In the genomic region with DNA sequence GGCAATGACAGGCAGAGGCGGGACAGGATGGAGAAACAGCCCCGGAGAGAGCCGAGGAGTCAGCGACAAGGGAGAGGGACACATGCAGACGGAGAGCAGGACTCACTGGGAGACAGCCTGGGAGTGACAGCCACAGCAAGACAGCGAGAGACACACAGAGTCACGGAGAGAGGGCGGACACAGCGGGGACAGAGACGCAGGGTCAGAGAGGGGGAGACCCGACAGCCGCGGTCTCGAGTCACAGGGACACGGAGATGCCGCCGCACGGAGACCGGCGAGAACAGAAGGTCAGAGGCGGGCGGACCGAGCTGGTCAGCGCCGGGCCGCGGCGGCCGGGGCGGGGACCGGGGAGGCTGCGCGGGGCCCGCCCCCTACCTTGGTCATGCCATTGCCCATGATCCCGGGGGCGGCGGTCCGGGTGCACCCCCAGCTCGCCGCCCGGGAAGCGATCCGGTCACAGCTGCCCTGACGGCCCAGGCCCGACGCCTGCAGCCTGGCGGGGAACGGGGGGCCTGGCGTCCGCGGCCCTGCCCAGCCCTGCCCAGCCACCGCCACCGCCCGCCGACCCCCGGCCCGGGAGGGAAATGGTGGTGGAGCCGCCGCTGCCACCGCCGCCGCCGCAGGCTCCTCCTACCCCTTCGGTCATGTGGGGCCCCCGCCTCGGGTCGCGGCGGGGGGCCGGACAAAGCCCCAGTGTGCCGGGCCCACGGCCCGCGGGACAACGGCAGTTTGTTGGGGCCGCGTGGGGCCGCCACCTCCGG, we compare ENCODE assay signal across 8 cellular contexts. TPM values are rescaled to one million over a fixed set of nuclear protein-coding genes. Genes with fewer than 3 reads are reported as not detected.
DNase-seq lines count a peak whose midpoint lies in the region; ATAC-seq and TF ChIP-seq lines count a peak whose summit lies in the region.

A gene with protein sequence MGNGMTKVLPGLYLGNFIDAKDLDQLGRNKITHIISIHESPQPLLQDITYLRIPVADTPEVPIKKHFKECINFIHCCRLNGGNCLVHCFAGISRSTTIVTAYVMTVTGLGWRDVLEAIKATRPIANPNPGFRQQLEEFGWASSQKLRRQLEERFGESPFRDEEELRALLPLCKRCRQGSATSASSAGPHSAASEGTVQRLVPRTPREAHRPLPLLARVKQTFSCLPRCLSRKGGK (minus strand): TSS at position 586 of the 761 bp plus-strand sequence. CDS start 190 bp downstream, at position 396.
A gene with protein sequence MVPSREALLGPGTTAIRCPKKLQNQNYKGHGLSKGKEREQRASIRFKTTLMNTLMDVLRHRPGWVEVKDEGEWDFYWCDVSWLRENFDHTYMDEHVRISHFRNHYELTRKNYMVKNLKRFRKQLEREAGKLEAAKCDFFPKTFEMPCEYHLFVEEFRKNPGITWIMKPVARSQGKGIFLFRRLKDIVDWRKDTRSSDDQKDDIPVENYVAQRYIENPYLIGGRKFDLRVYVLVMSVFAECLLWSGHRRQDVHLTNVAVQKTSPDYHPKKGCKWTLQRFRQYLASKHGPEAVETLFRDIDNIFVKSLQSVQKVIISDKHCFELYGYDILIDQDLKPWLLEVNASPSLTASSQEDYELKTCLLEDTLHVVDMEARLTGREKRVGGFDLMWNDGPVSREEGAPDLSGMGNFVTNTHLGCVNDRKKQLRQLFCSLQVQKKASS (plus strand): TSS at position 693 of the 761 bp plus-strand sequence. CDS start 493 bp downstream, outside the sequence.

- CTCF ChIA-PET in HEK293T (lab: Yijun Ruan, JAX) = interaction anchor here (0.6 kb wide), 1 partner anchor 615 kb away, joined by 3 read pairs; no protein-coding TSS in a partner anchor

- no peaks in the 10 kb centered on the region for H3K36me3 Mint-ChIP-seq in activated naive CD4-positive, alpha-beta T cell treated with anti-CD3 and anti-CD28 coated beads, Interleukin-2, amount 50 U/mL, for 24 hours

- H3K4me2 ChIP-seq in BLaER1 treated with 17β-estradiol and CSF1 and Interleukin-3, amounts not matched to agents 10 nM and 100 nM = peak within 1 kb of the TSS; percentile 91 to 99 (median 96)

- H3K9me3 Mint-ChIP-seq in activated naive CD4-positive, alpha-beta T cell treated with anti-CD3 and anti-CD28 coated beads, Interleukin-2, amount 50 U/mL, for 24 hours = no peaks in the 10 kb centered on the region

- H3K36me3 ChIP-seq in BLaER1 treated with 17β-estradiol and CSF1 and Interleukin-3, amounts not matched to agents 10 nM and 100 nM = no peaks in the 10 kb centered on the region
- H3K36me3 ChIP-seq in ovary = no peaks in the 10 kb centered on the region

- peak; percentile 46 for DNase-seq in HEK293T (ENCODE audit: extremely low spot score)
- DNase-seq in left cardiac atrium = peak; percentile 63
- peak; percentile 51 to 70 (median 57) for DNase-seq in ovary

- peak within 1 kb of the TSS; percentile 87 for H3K4me3 Mint-ChIP-seq in activated naive CD4-positive, alpha-beta T cell treated with anti-CD3 and anti-CD28 coated beads, Interleukin-2, amount 50 U/mL, for 24 hours

- peak within 1 kb of the TSS; percentile 39 to 72 (median 67) for H3K27ac ChIP-seq in BLaER1 treated with 17β-estradiol and CSF1 and Interleukin-3, amounts not matched to agents 10 nM and 100 nM
- peak within 1 kb of the TSS in 1 of 2 donors; percentile 46 for H3K27ac ChIP-seq in ovary

- H3K27me3 ChIP-seq in BLaER1 treated with 17β-estradiol and CSF1 and Interleukin-3, amounts not matched to agents 10 nM and 100 nM = peaks cover 34 to 44% (median 42%) of the 10 kb centered on the region in 11 experiments
- no peaks in the 10 kb centered on the region for H3K27me3 ChIP-seq in ovary

- ATAC-seq in left cardiac atrium (peak; percentile 92 to 94), GM19351 (IDR thresholded peaks at IDR 0.05; ENCODE audit: unreplicated experiment) (no peak), GM18861 (IDR thresholded peaks at IDR 0.05; ENCODE audit: unreplicated experiment) (no peak), HG02973 (IDR thresholded peaks at IDR 0.05; ENCODE audit: unreplicated experiment) (no peak)

- intact Hi-C loops in left cardiac atrium (cut with DNase I) (no loop called here), ovary (cut with DNase I) (no loop called here)

- TF ChIP-seq EP300 in ovary (IDR thresholded peaks at IDR 0.05) = no peak

- H3K27ac Mint-ChIP-seq in activated naive CD4-positive, alpha-beta T cell treated with anti-CD3 and anti-CD28 coated beads, Interleukin-2, amount 50 U/mL, for 24 hours = peak within 1 kb of the TSS; percentile 73

- peak within 1 kb of the TSS; percentile 69 to 87 (median 78) for H3K9ac ChIP-seq in BLaER1 treated with 17β-estradiol and CSF1 and Interleukin-3, amounts not matched to agents 10 nM and 100 nM

- peaks cover 14% of the 10 kb centered on the region for H3K4me1 Mint-ChIP-seq in activated naive CD4-positive, alpha-beta T cell treated with anti-CD3 and anti-CD28 coated beads, Interleukin-2, amount 50 U/mL, for 24 hours

- H3K9me3 ChIP-seq in BLaER1 treated with 17β-estradiol and CSF1 and Interleukin-3, amounts not matched to agents 10 nM and 100 nM (replicated peaks in 1 of 11) = no peaks in the 10 kb centered on the region
- H3K9me3 ChIP-seq in ovary = no peaks in the 10 kb centered on the region

- POLR2A ChIA-PET in HEK293T (lab: Yijun Ruan, JAX) = interaction anchor here (1.1 to 1.9 kb wide), 3 partner anchors 10 to 240 kb away, joined by 3 to 15 read pairs (median 7); a partner anchor contains a TSS

- H3K4me1 ChIP-seq in BLaER1 treated with 17β-estradiol and CSF1 and Interleukin-3, amounts not matched to agents 10 nM and 100 nM = peaks cover 22 to 52% (median 41%) of the 10 kb centered on the region in 10 experiments
- no peaks in the 10 kb centered on the region for H3K4me1 ChIP-seq in ovary (ENCODE audit: insufficient read depth)

- peaks cover 0 to 7% (median 0%) of the 10 kb centered on the region in 11 experiments; a peak in 1 of 22 replicates for H4K20me1 ChIP-seq in BLaER1 treated with 17β-estradiol and CSF1 and Interleukin-3, amounts not matched to agents 10 nM and 100 nM

- H3K27me3 Mint-ChIP-seq in activated naive CD4-positive, alpha-beta T cell treated with anti-CD3 and anti-CD28 coated beads, Interleukin-2, amount 50 U/mL, for 24 hours = peaks cover 30% of the 10 kb centered on the region

- TF ChIP-seq CTCF in ovary (IDR thresholded peaks at IDR 0.05) = no peak

- H3K4me3 ChIP-seq in BLaER1 treated with 17β-estradiol and CSF1 and Interleukin-3, amounts not matched to agents 10 nM and 100 nM = peak within 1 kb of the TSS; percentile 63 to 78 (median 72)
- H3K4me3 ChIP-seq in ovary = peak within 1 kb of the TSS; percentile 46

- 1% methylated on average over 53 to 79 of the region's 79 CpGs for WGBS in ovary, 3 donors

- no peak for TF ChIP-seq POLR2A in ovary (IDR thresholded peaks at IDR 0.05)

TF ChIP-seq in HEK293T, 16 proteins besides CTCF, POLR2A, EP300 and RAD21:
- TF ChIP-seq SP1 (IDR thresholded peaks at IDR 0.05) (no peak), SUZ12 (IDR thresholded peaks at IDR 0.05) (no peak), ZNF384 (IDR thresholded peaks at IDR 0.05) (no peak), FOXK2 (IDR thresholded peaks at IDR 0.05) (no peak), TARDBP (IDR thresholded peaks at IDR 0.05) (no peak), BHLHE40 (IDR thresholded peaks at IDR 0.05; ENCODE audit: borderline replicate concordance) (no peak), FOXA1 (IDR thresholded peaks at IDR 0.05) (no peak)
- TF ChIP-seq, protein P1, sequence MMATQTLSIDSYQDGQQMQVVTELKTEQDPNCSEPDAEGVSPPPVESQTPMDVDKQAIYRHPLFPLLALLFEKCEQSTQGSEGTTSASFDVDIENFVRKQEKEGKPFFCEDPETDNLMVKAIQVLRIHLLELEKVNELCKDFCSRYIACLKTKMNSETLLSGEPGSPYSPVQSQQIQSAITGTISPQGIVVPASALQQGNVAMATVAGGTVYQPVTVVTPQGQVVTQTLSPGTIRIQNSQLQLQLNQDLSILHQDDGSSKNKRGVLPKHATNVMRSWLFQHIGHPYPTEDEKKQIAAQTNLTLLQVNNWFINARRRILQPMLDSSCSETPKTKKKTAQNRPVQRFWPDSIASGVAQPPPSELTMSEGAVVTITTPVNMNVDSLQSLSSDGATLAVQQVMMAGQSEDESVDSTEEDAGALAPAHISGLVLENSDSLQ (IDR thresholded peaks at IDR 0.05) = peak; percentile 68
TF ChIP-seq in HEK293T: peak in this region for 1.

RNA-seq across cellular contexts. Expression of the first gene that starts in this region (rescaled TPM):
- total RNA-seq in left cardiac atrium (1 to 10 TPM; 4.2 to 5.7 TPM), ovary (10 to 100 TPM in 2 of 7 donors, 1 to 10 TPM in 5; 5.2 to 17.0 (median 6.9) TPM)
- polyA plus RNA-seq in ovary = 1 to 10 TPM; 2.5 to 8.4 TPM

RNA-seq across cellular contexts. Expression of the second gene that starts in this region (rescaled TPM):
- under 1 TPM in 1 of 2 donors, not detected in 1; 0.13 TPM for total RNA-seq in left cardiac atrium
- 10 to 100 TPM in 1 of 7 donors, 1 to 10 TPM in 1, under 1 TPM in 5; 0.25 to 10.6 (median 0.47) TPM for total RNA-seq in ovary
- polyA plus RNA-seq in ovary = under 1 TPM; 0.24 to 0.30 TPM

Comparison
In these comparisons a context has a peak if more than half of its experiments do, and no peak if none do; other contexts are left out.
1. ATAC-seq: peak in left cardiac atrium (2 of 2); none in GM19351 (single experiment), GM18861 (single experiment) and HG02973 (single experiment).
2. Peak in every context shown above with its lines, with median percentiles within 50 percentile points of each other: DNase-seq.